Comparison of ENCODE assay signal across 3 cellular contexts in the genomic region with DNA sequence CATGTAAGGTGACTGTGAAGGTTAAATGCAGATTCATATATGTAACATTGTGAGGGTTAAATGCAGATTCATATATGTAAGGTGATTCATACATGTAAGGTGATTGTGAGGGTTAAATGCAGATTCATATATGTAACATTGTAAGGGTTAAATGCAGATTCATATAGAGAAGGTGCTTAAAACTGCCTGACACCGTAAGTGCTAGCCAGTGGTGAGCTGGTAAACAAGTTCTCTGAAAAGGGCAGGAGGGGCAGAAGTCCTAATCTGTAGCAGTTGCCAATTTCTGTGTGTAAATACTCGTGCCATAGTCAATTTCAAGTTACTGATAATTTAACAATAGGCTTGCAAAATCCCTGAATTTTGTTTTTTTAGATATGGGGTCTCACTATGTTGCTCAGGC. TPM values are rescaled to one million over a fixed set of nuclear protein-coding genes. Genes with fewer than 3 reads are reported as not detected.
"Had no signal": no experiment of that assay in that cellular context is flagged by ENCODE, and none has a peak within 500 bp of the region (broad histone marks: within the 10 kb centered on the region; RNA-seq: fewer than 3 reads in every experiment).

No MANE protein-coding gene starts in this region.

RNA-seq across cellular contexts. Expression of gene TESC, which starts 4.8 kb away (rescaled TPM):
- total RNA-seq: LHCN-M2, M059J, MCF 10A had no signal
